ENCODE assay signal across 26 cellular contexts in genomic region chrX:150303386-150304097, GRCh38. TPM values are rescaled to one million over a fixed set of nuclear protein-coding genes. Genes with fewer than 3 reads are reported as not detected.
DNase-seq lines count a peak whose midpoint lies in the region; ATAC-seq and TF ChIP-seq lines count a peak whose summit lies in the region.
"Had no signal": no experiment of that assay in that cellular context is flagged by ENCODE, and none has a peak within 500 bp of the region (broad histone marks: within the 10 kb centered on the region; RNA-seq: fewer than 3 reads in every experiment).

No MANE protein-coding gene starts in this region.

- H3K4me2 ChIP-seq in PC-3 (ENCODE audit: low read length) = peak overlapping the region; percentile 58

- H3K9me2 ChIP-seq in PC-3 (replicated peaks; ENCODE audit: low read length) = no peaks in the 10 kb centered on the region

- no peaks in the 10 kb centered on the region for H4K20me1 ChIP-seq in PC-3 (ENCODE audit: low read length)

- CTCF ChIA-PET in HEK293 (lab: Yijun Ruan, JAX) = no interaction called here
- CTCF ChIA-PET in PC-3 (lab: Charles Lee) = no interaction called here

- no peaks in the 10 kb centered on the region for H3K79me2 ChIP-seq in PC-3 (ENCODE audit: low read length)

- peak; percentile 71 for ATAC-seq in PC-3
- ATAC-seq: HCT116 had no signal

- intact Hi-C loops in PC-3 (cut with micrococcal nuclease) = loop anchor here (1.0 kb wide), 1 partner anchor 119 kb away; no protein-coding TSS in a partner anchor

- BruUV-seq in PC-3 (replicated peaks; lab: Mats Ljungman, UMichigan) = no TSS peak

- POLR2A ChIA-PET in HEK293 (lab: Yijun Ruan, JAX) = no interaction called here
- POLR2A ChIA-PET in PC-3 (lab: Charles Lee; ENCODE audit: unreplicated experiment) = no interaction called here

- no peaks in the 10 kb centered on the region for H3F3A ChIP-seq in PC-3 (ENCODE audit: low read length, unreplicated experiment)

- H3K27ac ChIP-seq in HEK293 (ENCODE audit: extremely low read depth, low read depth, low read length) (no peak overlapping the region), PC-3 (ENCODE audit: low read length) (peak overlapping the region; percentile 65)
- H3K27ac ChIP-seq: 22Rv1, C4-2B, SK-N-MC had no signal

- H3K4me3 ChIP-seq in HEK293 (ENCODE audit: low read depth, low read length) = no peak overlapping the region
- peak overlapping the region; percentile 31; the same call in 1 of the 2 replicates for H3K4me3 ChIP-seq in PC-3 (ENCODE audit: low read length)
- no peak overlapping the region for H3K4me3 ChIP-seq in fibroblast of mammary gland (ENCODE audit: control insufficient read depth, low read depth, low read length)
- H3K4me3 ChIP-seq: MG63, SK-N-MC had no signal

- DNase-seq in DMS53 (lab: John Stamatoyannopoulos, UW) (peak; percentile 10), DMS53 treated with DMSO at 0.1 percent for 48 hours (lab: John Stamatoyannopoulos, UW; ENCODE audit: unreplicated experiment) (no peak), PC-3 (peak; percentile 67), fibroblast of mammary gland (ENCODE audit: low read depth) (peak; percentile 10), T-helper 1 cell (no peak), HK-2 (ENCODE audit: unreplicated experiment) (no peak), SW480 (ENCODE audit: low spot score) (no peak)
- DNase-seq: AML-193; Calu3; CD8-positive, alpha-beta memory T cell; DMS79 treated with DMSO at 0.1 percent for 48 hours; Karpas-422; MG63; NCI-H1436; NCI-H2029 treated with DMSO at 0.1 percent for 48 hours; NCI-H524 treated with DMSO at 0.1 percent for 48 hours; NCI-H82; OCI-M1; RPMI8226; SHP77; SW 1271 had no signal

- H3K36me3 ChIP-seq in HEK293 (ENCODE audit: control insufficient read depth in 2 of 2, insufficient read depth in 1 of 2, low read length in 2 of 2) (no peaks in the 10 kb centered on the region), PC-3 (ENCODE audit: low read depth, low read length) (no peaks in the 10 kb centered on the region)
- H3K36me3 ChIP-seq: MG63 had no signal

- H3K9me3 ChIP-seq in HEK293 (ENCODE audit: control insufficient read depth, insufficient read depth, low read depth, low read length) (no peaks in the 10 kb centered on the region), PC-3 (ENCODE audit: low read length) (no peaks in the 10 kb centered on the region)
- H3K9me3 ChIP-seq: MG63 had no signal

- H2AFZ ChIP-seq in PC-3 (ENCODE audit: low read length) = peak overlapping the region; percentile 64

- no peaks in the 10 kb centered on the region for H3K27me3 ChIP-seq in PC-3 (ENCODE audit: low read length)
- H3K27me3 ChIP-seq: MG63 had no signal

- H3K9ac ChIP-seq in PC-3 (ENCODE audit: low read length) = peak overlapping the region; percentile 3; the same call in 1 of the 2 replicates

- no peak for TF ChIP-seq CTCF in HEK293 (tag by site-specific recombination; IDR thresholded peaks at IDR 0.05)
- no peak for TF ChIP-seq CTCF in PC-3 (conservative IDR thresholded peaks at IDR 0.05; ENCODE audit: low read depth, low read length)
- TF ChIP-seq CTCF in fibroblast of mammary gland (conservative IDR thresholded peaks at IDR 0.05; ENCODE audit: control insufficient read depth, insufficient read depth, low read depth, low read length) = no peak

- H3K4me1 ChIP-seq in HEK293 (ENCODE audit: control insufficient read depth, insufficient read depth, low read length) (no peaks in the 10 kb centered on the region), PC-3 (ENCODE audit: insufficient read depth, low read length) (peaks cover 25% of the 10 kb centered on the region)

TF ChIP-seq in HEK293, 187 proteins besides CTCF, POLR2A, EP300 and RAD21:
- TF ChIP-seq, protein P1, sequence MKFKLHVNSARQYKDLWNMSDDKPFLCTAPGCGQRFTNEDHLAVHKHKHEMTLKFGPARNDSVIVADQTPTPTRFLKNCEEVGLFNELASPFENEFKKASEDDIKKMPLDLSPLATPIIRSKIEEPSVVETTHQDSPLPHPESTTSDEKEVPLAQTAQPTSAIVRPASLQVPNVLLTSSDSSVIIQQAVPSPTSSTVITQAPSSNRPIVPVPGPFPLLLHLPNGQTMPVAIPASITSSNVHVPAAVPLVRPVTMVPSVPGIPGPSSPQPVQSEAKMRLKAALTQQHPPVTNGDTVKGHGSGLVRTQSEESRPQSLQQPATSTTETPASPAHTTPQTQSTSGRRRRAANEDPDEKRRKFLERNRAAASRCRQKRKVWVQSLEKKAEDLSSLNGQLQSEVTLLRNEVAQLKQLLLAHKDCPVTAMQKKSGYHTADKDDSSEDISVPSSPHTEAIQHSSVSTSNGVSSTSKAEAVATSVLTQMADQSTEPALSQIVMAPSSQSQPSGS (tag by site-specific recombination; IDR thresholded peaks at IDR 0.05; ENCODE audit: low read depth) = peak; percentile 19; the same call in 1 of the 2 replicates
- TF ChIP-seq ZBTB17 (tag by site-specific recombination; IDR thresholded peaks at IDR 0.05) (peak; percentile 75; the same call in 1 of the 2 replicates), ZNF133 (tag by site-specific recombination; IDR thresholded peaks at IDR 0.05) (no peak)

RNA-seq across cellular contexts. Expression of gene MAMLD1, which starts 59.6 kb away (rescaled TPM):
- total RNA-seq in PC-3 (2014; rRNA removed) = 2.8 and 3.6 TPM in 2 replicates

Comparison
In these comparisons a context has a peak if more than half of its experiments do, and no peak if none do; other contexts are left out.
1. DNase-seq: peak in DMS53 (single experiment), PC-3 (single experiment) and fibroblast of mammary gland (single experiment); none in DMS53 treated with DMSO at 0.1 percent for 48 hours (single experiment), T-helper 1 cell (0 of 5), HK-2 (single experiment) and SW480 (single experiment).